Comparison of ENCODE assay signal across 10 cellular contexts in genomic region chr19:6500837-6501739, GRCh38. TPM values are rescaled to one million over a fixed set of nuclear protein-coding genes. Genes with fewer than 3 reads are reported as not detected.
A peak's percentile ranks its signal among the peaks of the same experiment; 100 is the strongest.
DNase-seq lines count a peak whose midpoint lies in the region; ATAC-seq and TF ChIP-seq lines count a peak whose summit lies in the region.
"Had no signal": no experiment of that assay in that cellular context is flagged by ENCODE, and none has a peak within 500 bp of the region (broad histone marks: within the 10 kb centered on the region; RNA-seq: fewer than 3 reads in every experiment).

No MANE protein-coding gene starts in this region.

- TF ChIP-seq CTCF in esophagus muscularis mucosa (IDR thresholded peaks at IDR 0.05): no peak
- no peak for TF ChIP-seq CTCF in gastrocnemius medialis (IDR thresholded peaks at IDR 0.05 in 4 of 5, conservative IDR thresholded peaks at IDR 0.05 in 1 of 5)
- no peak for TF ChIP-seq CTCF in colonic mucosa (IDR thresholded peaks at IDR 0.05)

- H3K9ac ChIP-seq in colonic mucosa (ENCODE audit: low read depth in 2 of 2, low read length in 2 of 2): no peak overlapping the region

- 50% methylated on average over 5 of the region's 24 CpGs for WGBS in esophagus muscularis mucosa

- TF ChIP-seq POLR2A in esophagus muscularis mucosa (IDR thresholded peaks at IDR 0.05; ENCODE audit: low read depth) (no peak), gastrocnemius medialis (IDR thresholded peaks at IDR 0.05) (no peak)

- H3K36me3 ChIP-seq in esophagus muscularis mucosa (no peaks in the 10 kb centered on the region), gastrocnemius medialis (no peaks in the 10 kb centered on the region), colonic mucosa (no peaks in the 10 kb centered on the region)

- no peaks in the 10 kb centered on the region for H3K36me3 Mint-ChIP-seq in activated CD4-positive, alpha-beta T cell treated with anti-CD3 and anti-CD28 coated beads, Interleukin-2, amount 10 ng/mL, durations not matched to agents 7 days and 5 days (ENCODE audit: low read depth)
- no peaks in the 10 kb centered on the region for H3K36me3 Mint-ChIP-seq in T-cell

- no peak overlapping the region for H3K27ac ChIP-seq in esophagus muscularis mucosa (replicated peaks in 1 of 4)
- no peak overlapping the region for H3K27ac ChIP-seq in gastrocnemius medialis
- no peak overlapping the region for H3K27ac ChIP-seq in colonic mucosa

- H3K9me3 ChIP-seq in esophagus muscularis mucosa (no peaks in the 10 kb centered on the region), gastrocnemius medialis (no peaks in the 10 kb centered on the region), colonic mucosa (no peaks in the 10 kb centered on the region)

- POLR2A ChIA-PET in activated CD4-positive, alpha-beta T cell treated with anti-CD3 and anti-CD28 coated beads, Interleukin-2, amount 10 ng/mL, durations not matched to agents 7 days and 5 days (lab: Charles Lee): no interaction called here
- POLR2A ChIA-PET in T-cell (lab: Charles Lee): interaction anchor here in 1 of 2 donors (0.6 to 1.2 kb wide), 2 partner anchors 10 to 38 kb away, joined by 3 to 6 read pairs; no protein-coding TSS in a partner anchor

- in situ Hi-C loops in gastrocnemius medialis (cut with MboI; ENCODE audit: low sequenced_read_pairs in 4 of 4): loop anchor here in 3 of 4 donors (25.0 kb wide), 2 partner anchors 236 to 361 kb away; partner anchors contain the start of genes GPR108 (in 1 of the 3) and TRIP10 (in 1 of the 3)

- no peak overlapping the region for H3K27ac Mint-ChIP-seq in activated CD4-positive, alpha-beta T cell treated with anti-CD3 and anti-CD28 coated beads, Interleukin-2, amount 10 ng/mL, durations not matched to agents 7 days and 5 days
- H3K27ac Mint-ChIP-seq in T-cell: peak overlapping the region; percentile 46 to 68

- TF ChIP-seq EP300 in esophagus muscularis mucosa (IDR thresholded peaks at IDR 0.05): no peak

- peak overlapping the region; percentile 72 for H3K4me3 Mint-ChIP-seq in activated CD4-positive, alpha-beta T cell treated with anti-CD3 and anti-CD28 coated beads, Interleukin-2, amount 10 ng/mL, durations not matched to agents 7 days and 5 days
- peak overlapping the region; percentile 81 to 87 (median 83) for H3K4me3 Mint-ChIP-seq in T-cell

- no peak for DNase-seq in activated CD4-positive, alpha-beta T cell treated with anti-CD3 and anti-CD28 coated beads, Interleukin-2, amount 10 ng/mL, durations not matched to agents 7 days and 5 days
- DNase-seq in activated CD4-positive, alpha-beta T cell treated with anti-CD3 and anti-CD28 coated beads for 4 hours: no peak
- DNase-seq in T-cell (no peak), esophagus muscularis mucosa (ENCODE audit: extremely low spot score) (no peak), gastrocnemius medialis (no peak), NCI-H2196 treated with DMSO at 0.1 percent for 48 hours (lab: John Stamatoyannopoulos, UW; ENCODE audit: unreplicated experiment) (no peak), colonic mucosa (no peak)
- DNase-seq: NCI-H1694, SHP77 had no signal

- peak overlapping the region; percentile 46 to 54 (median 47) for H3K4me3 ChIP-seq in esophagus muscularis mucosa
- peak overlapping the region in 3 of 4 donors; percentile 48 to 52 (median 49) for H3K4me3 ChIP-seq in gastrocnemius medialis
- no peak overlapping the region for H3K4me3 ChIP-seq in colonic mucosa

- no peaks in the 10 kb centered on the region for H3K9me3 Mint-ChIP-seq in activated CD4-positive, alpha-beta T cell treated with anti-CD3 and anti-CD28 coated beads, Interleukin-2, amount 10 ng/mL, durations not matched to agents 7 days and 5 days
- no peaks in the 10 kb centered on the region for H3K9me3 Mint-ChIP-seq in T-cell

- peaks cover 11 to 16% (median 15%) of the 10 kb centered on the region in 4 donors for H3K4me1 ChIP-seq in esophagus muscularis mucosa
- no peaks in the 10 kb centered on the region for H3K4me1 ChIP-seq in gastrocnemius medialis
- peaks cover 6% of the 10 kb centered on the region for H3K4me1 ChIP-seq in colonic mucosa

- H3K27me3 ChIP-seq in esophagus muscularis mucosa (peaks cover 0 to 70% (median 24%) of the 10 kb centered on the region in 4 donors), gastrocnemius medialis (peaks cover 21 to 30% (median 30%) of the 10 kb centered on the region in 3 donors), colonic mucosa (peaks cover 28% of the 10 kb centered on the region)

- intact Hi-C loops in esophagus muscularis mucosa (cut with DNase I): no loop called here
- intact Hi-C loops in gastrocnemius medialis (cut with DNase I; ENCODE audit: low total_unique reads): no loop called here
- intact Hi-C loops in colonic mucosa (cut with DNase I): no loop called here

- H3K4me1 Mint-ChIP-seq in activated CD4-positive, alpha-beta T cell treated with anti-CD3 and anti-CD28 coated beads, Interleukin-2, amount 10 ng/mL, durations not matched to agents 7 days and 5 days: peaks cover 32% of the 10 kb centered on the region
- peaks cover 6 to 24% (median 20%) of the 10 kb centered on the region in 3 donors for H3K4me1 Mint-ChIP-seq in T-cell

- ATAC-seq in T-cell (replicated peaks in 1 of 4) (no peak), gastrocnemius medialis (no peak), GM21423 (IDR thresholded peaks at IDR 0.05; ENCODE audit: unreplicated experiment) (no peak)

- CTCF ChIA-PET in activated CD4-positive, alpha-beta T cell treated with anti-CD3 and anti-CD28 coated beads, Interleukin-2, amount 10 ng/mL, durations not matched to agents 7 days and 5 days (lab: Charles Lee): interaction anchor here (0.6 to 3.8 kb wide), 5 partner anchors 12 to 362 kb away, joined by 3 to 24 read pairs (median 4); no protein-coding TSS in a partner anchor
- CTCF ChIA-PET in T-cell (lab: Charles Lee): interaction anchor here in 1 of 2 donors (0.6 to 0.7 kb wide), 2 partner anchors 52 to 102 kb away, joined by 4 to 6 read pairs; no protein-coding TSS in a partner anchor

- peaks cover 17% of the 10 kb centered on the region for H3K27me3 Mint-ChIP-seq in activated CD4-positive, alpha-beta T cell treated with anti-CD3 and anti-CD28 coated beads, Interleukin-2, amount 10 ng/mL, durations not matched to agents 7 days and 5 days
- peaks cover 4 to 12% of the 10 kb centered on the region in 2 donors for H3K27me3 Mint-ChIP-seq in T-cell

RNA-seq across cellular contexts. Expression of gene TUBB4A, which starts 1.0 kb away (rescaled TPM):
- 1 to 10 TPM; 1.2 to 2.5 TPM for total RNA-seq in activated CD4-positive, alpha-beta T cell treated with anti-CD3 and anti-CD28 coated beads, Interleukin-2, amount 10 ng/mL, durations not matched to agents 7 days and 5 days
- total RNA-seq in T-cell (1 to 10 TPM; 3.3 to 7.6 (median 5.0) TPM), esophagus muscularis mucosa (1 to 10 TPM; 1.7 to 4.7 (median 3.4) TPM), gastrocnemius medialis (1 to 10 TPM; 1.7 to 2.5 (median 2.0) TPM), colonic mucosa (1 to 10 TPM in 1 of 2 donors, under 1 TPM in 1; 0.44 to 1.4 TPM)

RNA-seq across cellular contexts. Expression of gene DENND1C, which starts 19.5 kb away (rescaled TPM):
- 100 to 1,000 TPM in 1 of 2 experiments, 10 to 100 TPM in 1; 100.0 to 104 TPM for total RNA-seq in activated CD4-positive, alpha-beta T cell treated with anti-CD3 and anti-CD28 coated beads, Interleukin-2, amount 10 ng/mL, durations not matched to agents 7 days and 5 days
- 100 to 1,000 TPM; 107 to 140 (median 114) TPM for total RNA-seq in T-cell
- 1 to 10 TPM in 2 of 4 donors, under 1 TPM in 2; 0.13 to 2.8 (median 1.1) TPM for total RNA-seq in esophagus muscularis mucosa
- 1 to 10 TPM in 1 of 4 donors, under 1 TPM in 2, not detected in 1; 0.27 to 1.2 (median 0.29) TPM for total RNA-seq in gastrocnemius medialis
- 1 to 10 TPM; 2.5 to 2.9 TPM for total RNA-seq in colonic mucosa

RNA-seq across cellular contexts. Expression of gene TNFSF9, which starts 29.7 kb away (rescaled TPM):
- total RNA-seq in activated CD4-positive, alpha-beta T cell treated with anti-CD3 and anti-CD28 coated beads, Interleukin-2, amount 10 ng/mL, durations not matched to agents 7 days and 5 days: 1 to 10 TPM; 1.1 to 1.5 TPM
- 1 to 10 TPM; 1.3 to 6.0 (median 1.6) TPM for total RNA-seq in T-cell
- 1 to 10 TPM in 1 of 4 donors, under 1 TPM in 2, not detected in 1; 0.29 to 2.7 (median 0.45) TPM for total RNA-seq in esophagus muscularis mucosa
- 1 to 10 TPM in 2 of 4 donors, not detected in 2; 1.1 to 1.8 TPM for total RNA-seq in gastrocnemius medialis
- total RNA-seq in colonic mucosa: 1 to 10 TPM in 1 of 2 donors, under 1 TPM in 1; 0.79 to 4.0 TPM

RNA-seq across cellular contexts. Expression of gene CRB3, which starts 37.0 kb away (rescaled TPM):
- total RNA-seq in activated CD4-positive, alpha-beta T cell treated with anti-CD3 and anti-CD28 coated beads, Interleukin-2, amount 10 ng/mL, durations not matched to agents 7 days and 5 days: under 1 TPM; 0.33 to 0.64 TPM
- total RNA-seq in T-cell: 1 to 10 TPM; 5.7 to 6.5 (median 5.9) TPM
- 1 to 10 TPM in 3 of 4 donors, not detected in 1; 1.8 to 2.7 (median 2.4) TPM for total RNA-seq in esophagus muscularis mucosa
- under 1 TPM in 1 of 4 donors, not detected in 3; 0.75 TPM for total RNA-seq in gastrocnemius medialis
- total RNA-seq in colonic mucosa: 100 to 1,000 TPM; 115 to 118 TPM

RNA-seq across cellular contexts. Expression of gene SLC25A23, which starts 41.5 kb away (rescaled TPM):
- 10 to 100 TPM; 19.4 to 24.8 TPM for total RNA-seq in activated CD4-positive, alpha-beta T cell treated with anti-CD3 and anti-CD28 coated beads, Interleukin-2, amount 10 ng/mL, durations not matched to agents 7 days and 5 days
- total RNA-seq in T-cell (10 to 100 TPM; 15.5 to 28.0 (median 25.5) TPM), esophagus muscularis mucosa (100 to 1,000 TPM; 215 to 412 (median 315) TPM), gastrocnemius medialis (10 to 100 TPM; 61.7 to 73.6 (median 65.0) TPM), colonic mucosa (100 to 1,000 TPM; 124 to 151 TPM)

Comparison
In these comparisons a context has a peak if more than half of its experiments do, and no peak if none do; other contexts are left out.
1. RNA of gene DENND1C, which starts 19.5 kb away (total RNA-seq): 107 to 140 TPM in T-cell and 100.0 to 104 TPM in activated CD4-positive, alpha-beta T cell treated with anti-CD3 and anti-CD28 coated beads, Interleukin-2, amount 10 ng/mL, durations not matched to agents 7 days and 5 days; 2.5 to 2.9 TPM in colonic mucosa, 0.13 to 2.8 TPM in esophagus muscularis mucosa and 0.27 to 1.2 TPM in gastrocnemius medialis; every median in the first group is over 10 times any median in the second.